In the genomic region with DNA sequence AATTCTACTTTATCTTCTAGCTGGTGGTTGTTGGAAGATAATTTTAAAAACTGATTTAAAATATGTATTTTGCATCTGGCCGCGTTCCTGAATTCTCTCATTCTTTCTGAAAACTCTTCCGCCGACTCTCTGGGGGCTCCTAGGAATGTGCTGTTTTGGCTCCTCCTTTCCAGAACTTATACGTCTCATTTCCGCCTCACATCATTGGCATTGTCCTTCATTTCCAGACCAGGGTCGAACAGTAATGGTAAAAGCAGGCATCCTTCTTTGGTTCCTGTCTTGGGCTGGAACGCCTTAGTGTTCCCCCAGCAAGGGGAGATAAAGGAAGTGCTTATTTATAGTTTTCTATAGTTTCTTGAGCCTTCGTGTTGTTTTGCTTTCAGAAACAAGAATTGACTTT, we compare ENCODE assay signal across 1 cellular context.
TF ChIP-seq lines count a peak whose summit lies in the region.

No MANE protein-coding gene starts in this region.

TF ChIP-seq in IMR-90, 13 proteins besides CTCF, POLR2A, EP300 and RAD21:
- TF ChIP-seq MAFK (IDR thresholded peaks at IDR 0.05; ENCODE audit: low read depth, low read length), result no peak
- TF ChIP-seq CEBPB (IDR thresholded peaks at IDR 0.05; ENCODE audit: low read depth, low read length), result no peak
TF ChIP-seq in IMR-90: peak in this region for 0.
